32 cellular contexts compared by ENCODE assay signal in the genomic region with DNA sequence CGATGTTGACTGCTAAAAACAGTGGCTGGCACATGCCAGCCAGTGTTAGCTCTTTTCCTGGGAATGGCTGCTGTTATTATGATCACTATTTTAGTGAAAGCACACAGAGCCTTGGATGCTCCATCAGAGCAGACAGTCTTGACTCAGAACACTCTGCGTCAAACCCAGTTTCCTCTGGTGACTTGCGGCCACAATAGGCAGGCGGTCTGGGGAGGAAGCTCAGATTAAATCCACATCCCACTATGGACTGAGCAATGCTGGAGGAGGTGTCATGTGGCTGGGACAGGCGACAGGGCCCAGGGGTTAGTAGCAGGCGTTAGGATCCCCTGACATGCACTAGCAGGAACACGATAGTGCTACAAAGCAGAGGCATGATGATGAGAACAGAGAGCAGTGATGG.
"Had no signal": no experiment of that assay in that cellular context is flagged by ENCODE, and none has a peak within 500 bp of the region (broad histone marks: within the 10 kb centered on the region; RNA-seq: fewer than 3 reads in every experiment).

No MANE protein-coding gene starts in this region.

- H3K27me3 Mint-ChIP-seq: activated CD4-positive, alpha-beta memory T cell treated with anti-CD3 and anti-CD28 coated beads for 36 hours; activated CD4-positive, alpha-beta T cell treated with anti-CD3 and anti-CD28 coated beads, Interleukin-2, amount 10 ng/mL, durations not matched to agents 24 days and 14 days; activated CD8-positive, alpha-beta memory T cell treated with anti-CD3 and anti-CD28 coated beads, Interleukin-2, amount 10 ng/mL, durations not matched to agents 7 days and 5 days; activated naive CD4-positive, alpha-beta T cell treated with anti-CD3 and anti-CD28 coated beads, Interleukin-2, amount 50 U/mL, for 24 hours; activated naive CD8-positive, alpha-beta T cell treated with anti-CD3 and anti-CD28 coated beads for 36 hours; activated naive CD8-positive, alpha-beta T cell treated with anti-CD3 and anti-CD28 coated beads, Interleukin-2, amount 50 U/mL, for 24 hours; T-helper 17 cell had no signal

- H3K27ac Mint-ChIP-seq: activated CD4-positive, alpha-beta memory T cell treated with anti-CD3 and anti-CD28 coated beads for 36 hours; activated CD4-positive, alpha-beta T cell treated with anti-CD3 and anti-CD28 coated beads for 36 hours; activated CD4-positive, alpha-beta T cell treated with anti-CD3 and anti-CD28 coated beads, Interleukin-2, amount 10 ng/mL, durations not matched to agents 24 days and 14 days; activated CD8-positive, alpha-beta memory T cell treated with anti-CD3 and anti-CD28 coated beads, Interleukin-2, amount 10 ng/mL, durations not matched to agents 7 days and 5 days; activated CD8-positive, alpha-beta T cell treated with anti-CD3 and anti-CD28 coated beads, Interleukin-2, amount 10 ng/mL, durations not matched to agents 7 days and 5 days; activated naive CD4-positive, alpha-beta T cell treated with anti-CD3 and anti-CD28 coated beads for 36 hours; activated naive CD4-positive, alpha-beta T cell treated with anti-CD3 and anti-CD28 coated beads, Interleukin-2, amount 50 U/mL, for 24 hours; activated naive CD8-positive, alpha-beta T cell treated with anti-CD3 and anti-CD28 coated beads for 36 hours; activated naive CD8-positive, alpha-beta T cell treated with anti-CD3 and anti-CD28 coated beads, Interleukin-2, amount 50 U/mL, for 24 hours; activated T-helper 1 cell treated with anti-CD3 and anti-CD28 coated beads, Interleukin-12 subunit alpha, Interleukin-12 subunit beta, Interleukin-2, Interleukin-4 antibody, amounts not matched to agents 30 ng/mL and 10 ng/mL and 1 ng/mL, durations not matched to agents 14 hours and 24 hours and 36 hours; activated T-helper 2 cell treated with anti-CD3 and anti-CD28 coated beads, Interferon-gamma antibody, Interleukin-2, Interleukin-4, amounts not matched to agents 10 μg/mL and 5 μg/mL and 100 μg/mL, durations not matched to agents 14 hours and 24 hours and 36 hours; T-helper 17 cell; T-helper 2 cell treated with Interferon-gamma antibody and Interleukin-4, amounts not matched to agents 5 μg/mL and 100 μg/mL, for 36 hours had no signal

- H3K9me3 Mint-ChIP-seq: activated naive CD4-positive, alpha-beta T cell treated with anti-CD3 and anti-CD28 coated beads, Interleukin-2, amount 50 U/mL, for 24 hours; activated naive CD8-positive, alpha-beta T cell treated with anti-CD3 and anti-CD28 coated beads for 36 hours had no signal

- H3K4me1 Mint-ChIP-seq: activated CD4-positive, alpha-beta T cell treated with anti-CD3 and anti-CD28 coated beads for 36 hours; activated CD4-positive, alpha-beta T cell treated with anti-CD3 and anti-CD28 coated beads, Interleukin-2, amount 10 ng/mL, durations not matched to agents 24 days and 14 days; activated CD8-positive, alpha-beta memory T cell treated with anti-CD3 and anti-CD28 coated beads, Interleukin-2, amount 10 ng/mL, durations not matched to agents 7 days and 5 days; activated naive CD4-positive, alpha-beta T cell treated with anti-CD3 and anti-CD28 coated beads, Interleukin-2, amount 50 U/mL, for 24 hours; activated naive CD8-positive, alpha-beta T cell treated with anti-CD3 and anti-CD28 coated beads for 36 hours; activated naive CD8-positive, alpha-beta T cell treated with anti-CD3 and anti-CD28 coated beads, Interleukin-2, amount 50 U/mL, for 24 hours; T-helper 17 cell had no signal

- DNase-seq: activated CD4-positive, alpha-beta memory T cell treated with anti-CD3 and anti-CD28 coated beads for 36 hours; activated CD4-positive, alpha-beta T cell treated with anti-CD3 and anti-CD28 coated beads for 36 hours; activated CD4-positive, alpha-beta T cell treated with anti-CD3 and anti-CD28 coated beads, Interleukin-2, amount 10 ng/mL, durations not matched to agents 24 days and 14 days; activated CD4-positive, CD25-positive, alpha-beta regulatory T cell; activated CD4-positive, CD25-positive, alpha-beta regulatory T cell treated with anti-CD3 and anti-CD28 coated beads, Interleukin-2, amount 50 U/mL, for 72 hours; activated CD8-positive, alpha-beta memory T cell treated with anti-CD3 and anti-CD28 coated beads, Interleukin-2, amount 10 ng/mL, durations not matched to agents 7 days and 5 days; activated CD8-positive, alpha-beta memory T cell treated with anti-CD3 and anti-CD28 coated beads, Interleukin-2, amount 50 U/mL, for 4 hours; activated CD8-positive, alpha-beta T cell treated with anti-CD3 and anti-CD28 coated beads, Interleukin-2, amount 10 ng/mL, durations not matched to agents 7 days and 5 days; activated effector memory CD4-positive, alpha-beta T cell treated with anti-CD3 and anti-CD28 coated beads, Interleukin-2, amount 50 U/mL, for 16 hours; activated naive CD4-positive, alpha-beta T cell treated with anti-CD3 and anti-CD28 coated beads for 36 hours; activated naive CD8-positive, alpha-beta T cell treated with anti-CD3 and anti-CD28 coated beads for 36 hours; activated naive CD8-positive, alpha-beta T cell treated with anti-CD3 and anti-CD28 coated beads, Interleukin-2, amount 50 U/mL, for 24 hours; activated T-cell treated with anti-CD3 and anti-CD28 coated beads, Interleukin-2, amount 50 U/mL, for 1 hour; activated T-cell treated with anti-CD3 and anti-CD28 coated beads, Interleukin-2, amount 50 U/mL, for 48 hours; adrenal gland; amygdala; aorta; body of pancreas; caudate nucleus; cortex of kidney; dermis blood vessel endothelial cell; effector CD8-positive, alpha-beta T cell; esophagus squamous epithelium; foreskin melanocyte; T-helper 1 cell; T-helper 17 cell; T1000 had no signal

- H3K36me3 Mint-ChIP-seq: activated CD4-positive, alpha-beta memory T cell treated with anti-CD3 and anti-CD28 coated beads for 36 hours; activated CD8-positive, alpha-beta memory T cell treated with anti-CD3 and anti-CD28 coated beads, Interleukin-2, amount 10 ng/mL, durations not matched to agents 7 days and 5 days; activated naive CD4-positive, alpha-beta T cell treated with anti-CD3 and anti-CD28 coated beads, Interleukin-2, amount 50 U/mL, for 24 hours; activated naive CD8-positive, alpha-beta T cell treated with anti-CD3 and anti-CD28 coated beads for 36 hours had no signal

- ATAC-seq: activated CD4-positive, alpha-beta T cell treated with anti-CD3 and anti-CD28 coated beads for 36 hours; activated CD8-positive, alpha-beta memory T cell treated with anti-CD3 and anti-CD28 coated beads, Interleukin-2, amount 10 ng/mL, durations not matched to agents 7 days and 5 days; activated CD8-positive, alpha-beta T cell treated with anti-CD3 and anti-CD28 coated beads, Interleukin-2, amount 10 ng/mL, durations not matched to agents 7 days and 5 days; activated naive CD8-positive, alpha-beta T cell treated with anti-CD3 and anti-CD28 coated beads, Interleukin-2, amount 50 U/mL, for 24 hours; body of pancreas; gastroesophageal sphincter; T-helper 17 cell had no signal

- H3K4me3 Mint-ChIP-seq: activated CD4-positive, alpha-beta memory T cell treated with anti-CD3 and anti-CD28 coated beads for 36 hours; activated CD4-positive, alpha-beta T cell treated with anti-CD3 and anti-CD28 coated beads for 36 hours; activated CD4-positive, alpha-beta T cell treated with anti-CD3 and anti-CD28 coated beads, Interleukin-2, amount 10 ng/mL, durations not matched to agents 24 days and 14 days; activated CD8-positive, alpha-beta memory T cell treated with anti-CD3 and anti-CD28 coated beads, Interleukin-2, amount 10 ng/mL, durations not matched to agents 7 days and 5 days; activated CD8-positive, alpha-beta T cell treated with anti-CD3 and anti-CD28 coated beads, Interleukin-2, amount 10 ng/mL, durations not matched to agents 7 days and 5 days; activated naive CD4-positive, alpha-beta T cell treated with anti-CD3 and anti-CD28 coated beads for 36 hours; activated naive CD4-positive, alpha-beta T cell treated with anti-CD3 and anti-CD28 coated beads, Interleukin-2, amount 50 U/mL, for 24 hours; activated naive CD8-positive, alpha-beta T cell treated with anti-CD3 and anti-CD28 coated beads for 36 hours; activated naive CD8-positive, alpha-beta T cell treated with anti-CD3 and anti-CD28 coated beads, Interleukin-2, amount 50 U/mL, for 24 hours; activated T-helper 1 cell treated with anti-CD3 and anti-CD28 coated beads, Interleukin-12 subunit alpha, Interleukin-12 subunit beta, Interleukin-2, Interleukin-4 antibody, amounts not matched to agents 30 ng/mL and 10 ng/mL and 1 ng/mL, durations not matched to agents 14 hours and 24 hours and 36 hours; T-helper 17 cell; T-helper 2 cell treated with Interferon-gamma antibody and Interleukin-4, amounts not matched to agents 5 μg/mL and 100 μg/mL, for 36 hours had no signal
